31 cellular contexts compared by ENCODE assay signal in genomic region chr4:8746523-8747466, GRCh38.
DNase-seq lines count a peak whose midpoint lies in the region; ATAC-seq and TF ChIP-seq lines count a peak whose summit lies in the region.
"Had no signal": no experiment of that assay in that cellular context is flagged by ENCODE, and none has a peak within 500 bp of the region (broad histone marks: within the 10 kb centered on the region; RNA-seq: fewer than 3 reads in every experiment).

No MANE protein-coding gene starts in this region.

- no peaks in the 10 kb centered on the region for H3K9me3 ChIP-seq in HEK293 (ENCODE audit: control insufficient read depth, insufficient read depth, low read depth, low read length)
- H3K9me3 ChIP-seq: BLaER1 treated with 17β-estradiol and CSF1 and Interleukin-3, amounts not matched to agents 10 nM and 100 nM; breast epithelium; esophagus muscularis mucosa; gastrocnemius medialis; HAP-1; transverse colon had no signal

- TF ChIP-seq CTCF in HEK293 (tag by site-specific recombination; IDR thresholded peaks at IDR 0.05) (no peak), glutamatergic neuron (IDR thresholded peaks at IDR 0.05; ENCODE audit: partially characterized antibody, unreplicated experiment) (no peak)

- intact Hi-C loops in posterior vena cava (cut with DNase I): no loop called here

- DNase-seq in 8988T: peak; percentile 2
- no peak for DNase-seq in glutamatergic neuron
- DNase-seq in posterior vena cava (ENCODE audit: low spot score): peak; percentile 22
- DNase-seq in ACHN: no peak
- DNase-seq: activated CD4-positive, alpha-beta T cell treated with anti-CD3 and anti-CD28 coated beads for 36 hours; activated naive CD4-positive, alpha-beta T cell treated with anti-CD3 and anti-CD28 coated beads, Interleukin-2, amount 50 U/mL, for 16 hours; effector memory CD8-positive, alpha-beta T cell; gastrocnemius medialis; hippocampal formation; KBM-7; mesendoderm; naive B cell; NCI-H1417; NCI-H2081; NCI-H2227 treated with DMSO at 0.1 percent for 48 hours; NCI-H69; occipital lobe; RPMI8226; stimulated activated CD4-positive, alpha-beta T cell treated with anti-CD3 and anti-CD28 coated beads, Interleukin-2, amount 100 ng/mL, for 24 hours; transverse colon had no signal

- CTCF ChIA-PET in HEK293 (lab: Yijun Ruan, JAX): no interaction called here

- no peaks in the 10 kb centered on the region for H3K36me3 ChIP-seq in HEK293 (ENCODE audit: control insufficient read depth in 2 of 2, insufficient read depth in 1 of 2, low read length in 2 of 2)
- H3K36me3 ChIP-seq: BLaER1 treated with 17β-estradiol and CSF1 and Interleukin-3, amounts not matched to agents 10 nM and 100 nM; breast epithelium; esophagus muscularis mucosa; gastrocnemius medialis; HAP-1; transverse colon had no signal

- H3K27ac ChIP-seq in HEK293 (ENCODE audit: extremely low read depth, low read depth, low read length): no peak overlapping the region
- H3K27ac ChIP-seq: BLaER1 treated with 17β-estradiol and CSF1 and Interleukin-3, amounts not matched to agents 10 nM and 100 nM; breast epithelium; coronary artery; esophagus muscularis mucosa; gastrocnemius medialis; transverse colon had no signal

- no peaks in the 10 kb centered on the region for H3K27me3 Mint-ChIP-seq in glutamatergic neuron (ENCODE audit: unreplicated experiment)

- H3K4me1 Mint-ChIP-seq in glutamatergic neuron (ENCODE audit: low read depth, unreplicated experiment): peaks cover 2% of the 10 kb centered on the region
- H3K4me1 Mint-ChIP-seq: activated CD4-positive, alpha-beta T cell treated with anti-CD3 and anti-CD28 coated beads for 36 hours; naive B cell had no signal

- in situ Hi-C loops in ACHN (cut with HindIII; ENCODE audit: low pct_ligation_motif_present, low pct_unique_long_range_greater_than_20kb, low sequenced_read_pairs): no loop called here

- H3K27ac Mint-ChIP-seq in glutamatergic neuron (ENCODE audit: unreplicated experiment): no peak overlapping the region
- H3K27ac Mint-ChIP-seq: activated CD4-positive, alpha-beta T cell treated with anti-CD3 and anti-CD28 coated beads for 36 hours; effector memory CD8-positive, alpha-beta T cell; naive B cell; T-helper 1 cell treated with Interleukin-12 subunit alpha and Interleukin-12 subunit beta and Interleukin-4 antibody, amounts not matched to agents 30 μg/mL and 1 μg/mL, for 36 hours had no signal

- POLR2A ChIA-PET in HEK293 (lab: Yijun Ruan, JAX): no interaction called here

- H3K9me3 Mint-ChIP-seq in glutamatergic neuron (ENCODE audit: unreplicated experiment): peaks cover 15% of the 10 kb centered on the region

- H3K4me1 ChIP-seq in HEK293 (ENCODE audit: control insufficient read depth, insufficient read depth, low read length): no peaks in the 10 kb centered on the region
- H3K4me1 ChIP-seq: BLaER1 treated with 17β-estradiol and CSF1 and Interleukin-3, amounts not matched to agents 10 nM and 100 nM; breast epithelium; esophagus muscularis mucosa; gastrocnemius medialis; HAP-1; transverse colon had no signal

- peaks cover 5% of the 10 kb centered on the region for H3K36me3 Mint-ChIP-seq in glutamatergic neuron (ENCODE audit: unreplicated experiment)
- H3K36me3 Mint-ChIP-seq: naive B cell had no signal

- H3K4me3 Mint-ChIP-seq in glutamatergic neuron (ENCODE audit: unreplicated experiment): peak overlapping the region; percentile 1
- H3K4me3 Mint-ChIP-seq: activated CD4-positive, alpha-beta T cell treated with anti-CD3 and anti-CD28 coated beads for 36 hours; effector memory CD8-positive, alpha-beta T cell; naive B cell; T-helper 1 cell treated with Interleukin-12 subunit alpha and Interleukin-12 subunit beta and Interleukin-4 antibody, amounts not matched to agents 30 μg/mL and 1 μg/mL, for 36 hours had no signal

- no peak for ATAC-seq in GM18502 (IDR thresholded peaks at IDR 0.05; ENCODE audit: poor library complexity, unreplicated experiment)
- no peak for ATAC-seq in GM18873 (IDR thresholded peaks at IDR 0.05; ENCODE audit: low FRiP score, unreplicated experiment)
- ATAC-seq in HG03354 (IDR thresholded peaks at IDR 0.05; ENCODE audit: poor library complexity, severe bottlenecking, unreplicated experiment): no peak
- ATAC-seq: activated CD4-positive, alpha-beta T cell treated with anti-CD3 and anti-CD28 coated beads for 36 hours; effector memory CD8-positive, alpha-beta T cell; gastrocnemius medialis had no signal

- H3K4me3 ChIP-seq in HEK293 (ENCODE audit: low read depth, low read length): no peak overlapping the region
- H3K4me3 ChIP-seq: BLaER1 treated with 17β-estradiol and CSF1 and Interleukin-3, amounts not matched to agents 10 nM and 100 nM; breast epithelium; coronary artery; esophagus muscularis mucosa; gastrocnemius medialis; HAP-1; smooth muscle cell; transverse colon had no signal

TF ChIP-seq in HEK293, 187 proteins besides CTCF, POLR2A, EP300 and RAD21:
- no peak for TF ChIP-seq SALL2 (tag by site-specific recombination; IDR thresholded peaks at IDR 0.05; ENCODE audit: borderline replicate concordance)
- TF ChIP-seq ZBTB26 (tag by site-specific recombination; optimal IDR thresholded peaks at IDR 0.05): peak; percentile 11
- peak; percentile 94 for TF ChIP-seq ZSCAN4 (tag by site-specific recombination; IDR thresholded peaks at IDR 0.05)

Comparison
In these comparisons a context has a peak if more than half of its experiments do, and no peak if none do; other contexts are left out.
1. DNase-seq: peak in 8988T (single experiment) and posterior vena cava (single experiment); none in glutamatergic neuron (single experiment) and ACHN (single experiment).